Comparison of ENCODE assay signal across 17 cellular contexts in genomic region chr3:119829431-119829830, GRCh38. TPM values are rescaled to one million over a fixed set of nuclear protein-coding genes. Genes with fewer than 3 reads are reported as not detected.
DNase-seq lines count a peak whose midpoint lies in the region; FAIRE-seq and TF ChIP-seq lines count a peak whose summit lies in the region.
"Had no signal": no experiment of that assay in that cellular context is flagged by ENCODE, and none has a peak within 500 bp of the region (broad histone marks: within the 10 kb centered on the region; RNA-seq: fewer than 3 reads in every experiment).

No MANE protein-coding gene starts in this region.

- no peak overlapping the region for H2AFZ ChIP-seq in H1 (ENCODE audit: low read length)
- H2AFZ ChIP-seq: GM23338 had no signal

- H3K79me2 ChIP-seq in H1 (ENCODE audit: control insufficient read depth in 1 of 2, insufficient read depth in 2 of 2, low read length in 2 of 2) = no peaks in the 10 kb centered on the region

- TF ChIP-seq CTCF in H1 (IDR thresholded peaks at IDR 0.05; ENCODE audit: control extremely low read depth in 1 of 3, insufficient read depth in 1 of 3, low read depth in 1 of 3, low read length in 3 of 3) = no peak
- TF ChIP-seq CTCF in neural crest cell (conservative IDR thresholded peaks at IDR 0.05) = no peak

- peak overlapping the region; percentile 38 for H3K27ac Mint-ChIP-seq in neural crest cell (ENCODE audit: unreplicated experiment)
- H3K27ac Mint-ChIP-seq: B cell, H9 had no signal

- H3K36me3 Mint-ChIP-seq in neural crest cell (ENCODE audit: low read depth) = peaks cover 9% of the 10 kb centered on the region

- peaks cover 19% of the 10 kb centered on the region for H3K4me1 Mint-ChIP-seq in neural crest cell
- H3K4me1 Mint-ChIP-seq: B cell had no signal

- no peaks in the 10 kb centered on the region for H3K23me2 ChIP-seq in H1 (ENCODE audit: low read depth, low read length)

- no peak overlapping the region for H3K4me3 Mint-ChIP-seq in neural crest cell
- H3K4me3 Mint-ChIP-seq: B cell; CD4-positive, alpha-beta memory T cell; GM23338; H9 had no signal

- H3K9me3 ChIP-seq in H1 (ENCODE audit: insufficient read depth in 2 of 2, low read depth in 1 of 2, low read length in 1 of 2) = no peaks in the 10 kb centered on the region

- H2BK15ac ChIP-seq in H1 (ENCODE audit: low read length) = no peak overlapping the region

- H2BK12ac ChIP-seq in H1 (ENCODE audit: low read depth, low read length) = no peak overlapping the region

- no peak overlapping the region for H4K8ac ChIP-seq in H1 (ENCODE audit: extremely low read depth, insufficient read depth, low read length)

- H3K4me3 ChIP-seq in H1 (ENCODE audit: extremely low read depth in 1 of 4, insufficient read depth in 2 of 4, low read depth in 3 of 4, low read length in 4 of 4) = no peak overlapping the region
- H3K4me3 ChIP-seq: GM12878, GM23338 had no signal

- H3K27ac ChIP-seq in H1 (ENCODE audit: low read depth, low read length) = no peak overlapping the region

- no peak overlapping the region for H3K14ac ChIP-seq in H1 (ENCODE audit: insufficient read length)

- H3K4me2 ChIP-seq in H1 (ENCODE audit: insufficient read depth in 1 of 2, low read depth in 2 of 2, low read length in 2 of 2) = no peak overlapping the region
- H3K4me2 ChIP-seq: GM23338 had no signal

- POLR2A ChIA-PET in H1 (lab: Charles Lee; ENCODE audit: partially characterized antibody) = no interaction called here

- no peak for DNase-seq in GM19239 (ENCODE audit: insufficient read length, low spot score)
- DNase-seq in NCI-H82 treated with DMSO at 0.1 percent for 48 hours (lab: John Stamatoyannopoulos, UW; ENCODE audit: unreplicated experiment) = peak; percentile 28
- DNase-seq in H1 (ENCODE audit: low read depth in 1 of 2, low spot score in 2 of 2) = no peak
- no peak for DNase-seq in neural crest cell (ENCODE audit: low read depth, low spot score)
- DNase-seq in NCI-H1694 (lab: John Stamatoyannopoulos, UW) = no peak
- no peak for DNase-seq in erythroblast (lab: John Stamatoyannopoulos, UW)
- DNase-seq in stimulated activated CD4-positive, alpha-beta T cell treated with anti-CD3 and anti-CD28 coated beads, Interleukin-4, amount 100 ng/mL, for 1 hour = no peak
- DNase-seq: CD4-positive, alpha-beta memory T cell; H9 had no signal

- H4K20me1 ChIP-seq in H1 (replicated peaks in 1 of 2; ENCODE audit: control insufficient read depth in 1 of 2, insufficient read depth in 2 of 2, low read length in 2 of 2) = no peaks in the 10 kb centered on the region

- H3K79me1 ChIP-seq in H1 (ENCODE audit: low read depth, low read length) = no peaks in the 10 kb centered on the region

- no peak overlapping the region for H3K9ac ChIP-seq in H1 (replicated peaks in 1 of 4; ENCODE audit: extremely low read depth in 1 of 4, low read depth in 3 of 4, low read length in 3 of 4)

- H3K18ac ChIP-seq in H1 (ENCODE audit: extremely low read depth, low read length) = no peak overlapping the region

- no peak for TF ChIP-seq POLR2A in H1 (IDR thresholded peaks at IDR 0.05; ENCODE audit: control extremely low read depth in 1 of 2, low read depth in 2 of 2, low read length in 2 of 2)
- no peak for TF ChIP-seq POLR2A in erythroblast (IDR thresholded peaks at IDR 0.05; ENCODE audit: low read length)

- no peaks in the 10 kb centered on the region for H3K27me3 Mint-ChIP-seq in neural crest cell (ENCODE audit: low read depth)
- H3K27me3 Mint-ChIP-seq: B cell; CD4-positive, alpha-beta memory T cell had no signal

- CTCF ChIA-PET in H1 (lab: Charles Lee; ENCODE audit: partially characterized antibody) = interaction anchor here (0.5 to 1.4 kb wide), 3 partner anchors 54 to 647 kb away, joined by 3 read pairs; no protein-coding TSS in a partner anchor

- no peak overlapping the region for H2BK5ac ChIP-seq in H1 (ENCODE audit: low read depth, low read length)

- no peak overlapping the region for H3K4ac ChIP-seq in H1 (replicated peaks; ENCODE audit: insufficient read length, low read depth, low read length)

- peaks cover 0 to 3% (median 1%) of the 10 kb centered on the region in 4 experiments; a peak in 2 of 7 replicates for H3K4me1 ChIP-seq in H1 (replicated peaks in 1 of 4; ENCODE audit: control insufficient read depth in 3 of 4, insufficient read depth in 4 of 4, low read length in 3 of 4)

- no peak overlapping the region for H3K56ac ChIP-seq in H1 (replicated peaks; ENCODE audit: insufficient read length, low read depth, low read length)

- H2BK20ac ChIP-seq in H1 (ENCODE audit: low read length) = no peak overlapping the region

- H2BK120ac ChIP-seq in H1 (replicated peaks; ENCODE audit: low read depth, low read length) = no peak overlapping the region

- no peaks in the 10 kb centered on the region for H3K36me3 ChIP-seq in H1 (ENCODE audit: control insufficient read depth in 2 of 4, insufficient read depth in 4 of 4, low read length in 3 of 4)

- no peak overlapping the region for H3K23ac ChIP-seq in H1 (ENCODE audit: insufficient read length)

- no peak for TF ChIP-seq RAD21 in H1 (IDR thresholded peaks at IDR 0.05 in 1 of 2, conservative IDR thresholded peaks at IDR 0.05 in 1 of 2; ENCODE audit: low read depth in 2 of 2, low read length in 2 of 2)

- FAIRE-seq in GM19239 (lab: Jason Lieb, UNC) (peak; percentile 21), H1 (lab: Jason Lieb, UNC) (peak; percentile 42)
- FAIRE-seq: A204.1, D721Med, GM12878, GM18507, HepG2, HTR-8/SVneo had no signal

- TF ChIP-seq EP300 in H1 (IDR thresholded peaks at IDR 0.05; ENCODE audit: borderline replicate concordance in 1 of 2, low read depth in 2 of 2, low read length in 2 of 2) = no peak

- H3K9me3 Mint-ChIP-seq in neural crest cell = no peaks in the 10 kb centered on the region
- H3K9me3 Mint-ChIP-seq: CD4-positive, alpha-beta memory T cell; GM23338; H9 had no signal

- WGBS in H1 (ENCODE audit: extremely low coverage in 1 of 2, insufficient coverage in 1 of 2, insufficient read length in 1 of 2, insufficient replicate concordance in 2 of 2, low coverage in 1 of 2, low lambda C conversion rate in 2 of 2, missing lambda C conversion rate in 1 of 2), 2 experiments = 92% methylated on average over 2 of the region's 2 CpGs; no CpG with 5 or more reads in 1 of the 2 experiments

- H4K5ac ChIP-seq in H1 (ENCODE audit: insufficient read length, low read depth, low read length) = no peak overlapping the region

- H2AK5ac ChIP-seq in H1 (ENCODE audit: low read depth, low read length) = no peak overlapping the region

- H4K91ac ChIP-seq in H1 (replicated peaks; ENCODE audit: insufficient read length, low read length) = no peak overlapping the region

- H3K27me3 ChIP-seq in H1 (replicated peaks in 1 of 4; ENCODE audit: control insufficient read depth in 3 of 4, extremely low read depth in 1 of 4, insufficient read depth in 3 of 4, low read length in 3 of 4) = no peaks in the 10 kb centered on the region

TF ChIP-seq in H1, 55 proteins besides CTCF, POLR2A, EP300 and RAD21:
- TF ChIP-seq SIX5 (IDR thresholded peaks at IDR 0.05; ENCODE audit: low read depth, low read length) = no peak
- TF ChIP-seq YY1 (IDR thresholded peaks at IDR 0.05; ENCODE audit: low read depth, low read length) = 0 out of 2 replicates have a peak, but pooled peaks have one; percentile 41

RNA-seq across cellular contexts. Expression of gene NR1I2, which starts 47.5 kb away (rescaled TPM):
- 0.28 and 0.44 TPM in 2 replicates for total RNA-seq in H1 (2021; fragmentation: NEBNext Ultra II Directional; extraction: Animal tissue kit (Norgen Biotek cat#: 25700))
- 1.8 and 2.6 TPM in 2 replicates for polyA plus RNA-seq in H1 (2011; rRNA removed)
- polyA plus RNA-seq in H1 (2011; cell fraction: cytosol; rRNA removed) = 2.6 TPM
- 4.2 TPM for polyA plus RNA-seq in H1 (2011; cell fraction: nucleus; rRNA removed)
- 0.93 to 2.0 TPM (median 1.3 TPM) in 4 replicates for polyA plus RNA-seq in H1 (2012, experiment 1 of 2)
- 0.58 TPM for polyA plus RNA-seq in H1 (2012, experiment 2 of 2)
- polyA plus RNA-seq in H1 (2013, experiment 1 of 2) = 0.16 TPM
- polyA plus RNA-seq in H1 (2013, experiment 2 of 2) = 0.13 TPM
- polyA minus RNA-seq in H1 (2011; rRNA and poly(A)+ RNA removed) = 1.7 TPM in 2 replicates
- 1.5 TPM for polyA minus RNA-seq in H1 (2011; cell fraction: cytosol; rRNA and poly(A)+ RNA removed)
- polyA minus RNA-seq in H1 (2011; cell fraction: nucleus; rRNA and poly(A)+ RNA removed) = 3.0 TPM
- 0.26 TPM in 1 of 2 replicates, not detected in the other for total RNA-seq in neural crest cell
- total RNA-seq: H9 had no signal
